In the genomic region with DNA sequence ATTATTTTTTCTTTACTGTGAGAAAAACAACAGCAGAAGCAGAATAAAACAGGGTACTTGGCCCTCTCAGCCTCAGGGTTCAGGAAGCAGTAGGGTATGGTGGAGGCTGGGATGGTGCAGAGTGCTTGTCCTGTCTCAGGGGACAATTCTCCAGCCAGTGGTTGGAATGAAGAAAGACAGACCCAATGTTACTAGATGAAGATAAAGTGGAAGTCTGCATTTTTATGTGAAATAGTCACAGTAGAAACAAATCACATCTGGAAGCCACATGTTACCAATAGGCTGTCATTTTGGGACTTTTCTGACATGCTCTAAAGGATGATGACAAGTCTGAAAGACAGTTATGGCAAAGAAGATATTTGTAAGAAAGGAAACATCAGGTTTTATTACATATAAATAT, we compare ENCODE assay signal across 16 cellular contexts. TPM values are rescaled to one million over a fixed set of nuclear protein-coding genes. Genes with fewer than 3 reads are reported as not detected.
DNase-seq lines count a peak whose midpoint lies in the region; ATAC-seq and TF ChIP-seq lines count a peak whose summit lies in the region.
"Had no signal": no experiment of that assay in that cellular context is flagged by ENCODE, and none has a peak within 500 bp of the region (broad histone marks: within the 10 kb centered on the region; RNA-seq: fewer than 3 reads in every experiment).

No MANE protein-coding gene starts in this region.

- POLR2A ChIA-PET in T-cell (lab: Charles Lee) = no interaction called here
- POLR2A ChIA-PET in activated CD8-positive, alpha-beta T cell treated with anti-CD3 and anti-CD28 coated beads for 36 hours (lab: Charles Lee) = interaction anchor here (1.5 kb wide), 1 partner anchor 79 kb away, joined by 5 read pairs; no protein-coding TSS in a partner anchor

- no peak overlapping the region for H3K4me3 ChIP-seq in heart left ventricle
- H3K4me3 ChIP-seq: SJCRH30, upper lobe of left lung had no signal

- ATAC-seq in activated T-cell treated with anti-CD3 and anti-CD28 coated beads, Interleukin-2, amount 50 U/mL, for 72 hours (replicated peaks in 1 of 2) = no peak
- ATAC-seq in T-cell (replicated peaks in 1 of 4) = no peak
- ATAC-seq in heart left ventricle = peak in 3 of 4 donors; percentile 44 to 79 (median 69)
- no peak for ATAC-seq in stimulated activated effector memory CD8-positive, alpha-beta T cell treated with anti-CD3 and anti-CD28 coated beads, Interleukin-12 subunit alpha, Interleukin-12 subunit beta, amount 100 ng/mL, for 72 hours
- ATAC-seq in activated CD8-positive, alpha-beta T cell treated with anti-CD3 and anti-CD28 coated beads for 36 hours = no peak
- ATAC-seq: activated T-cell treated with anti-CD3 and anti-CD28 coated beads, Interleukin-2, amount 50 U/mL, for 4 hours had no signal

- H3K9me3 ChIP-seq in heart left ventricle = no peaks in the 10 kb centered on the region
- H3K9me3 ChIP-seq: SJCRH30, upper lobe of left lung had no signal

- DNase-seq in activated T-cell treated with anti-CD3 and anti-CD28 coated beads, Interleukin-2, amount 50 U/mL, for 72 hours = no peak
- no peak for DNase-seq in activated T-cell treated with anti-CD3 and anti-CD28 coated beads for 4 hours
- no peak for DNase-seq in T-cell
- peak in 1 of 5 donors; percentile 37 for DNase-seq in heart left ventricle
- DNase-seq in stimulated activated effector memory CD8-positive, alpha-beta T cell treated with anti-CD3 and anti-CD28 coated beads, Interleukin-12 subunit alpha, Interleukin-12 subunit beta, amount 100 ng/mL, for 72 hours (ENCODE audit: low spot score in 2 of 2) = no peak
- DNase-seq in activated CD8-positive, alpha-beta T cell treated with anti-CD3 and anti-CD28 coated beads for 36 hours = no peak
- no peak for DNase-seq in DMS 273 treated with DMSO at 0.1 percent for 48 hours (lab: John Stamatoyannopoulos, UW)
- DNase-seq in globus pallidus (ENCODE audit: low spot score) = no peak
- DNase-seq: activated T-cell treated with anti-CD3 and anti-CD28 coated beads, Interleukin-2, amount 50 U/mL, for 4 hours; endodermal cell; posterior cingulate gyrus; SJCRH30; upper lobe of left lung had no signal

- H3K4me3 Mint-ChIP-seq in activated T-cell treated with anti-CD3 and anti-CD28 coated beads, Interleukin-2, amount 50 U/mL, for 72 hours = no peak overlapping the region
- H3K4me3 Mint-ChIP-seq in T-cell = no peak overlapping the region
- no peak overlapping the region for H3K4me3 Mint-ChIP-seq in stimulated activated effector memory CD8-positive, alpha-beta T cell treated with anti-CD3 and anti-CD28 coated beads, Interleukin-12 subunit alpha, Interleukin-12 subunit beta, amount 100 ng/mL, for 72 hours
- H3K4me3 Mint-ChIP-seq in activated CD8-positive, alpha-beta T cell treated with anti-CD3 and anti-CD28 coated beads for 36 hours = no peak overlapping the region
- H3K4me3 Mint-ChIP-seq: activated T-cell treated with anti-CD3 and anti-CD28 coated beads, Interleukin-2, amount 50 U/mL, for 4 hours; endodermal cell had no signal

- intact Hi-C loops in heart left ventricle (cut with DNase I) = no loop called here
- intact Hi-C loops in activated CD8-positive, alpha-beta T cell treated with anti-CD3 and anti-CD28 coated beads for 36 hours (cut with micrococcal nuclease) = no loop called here

- CTCF ChIA-PET in T-cell (lab: Charles Lee) = interaction anchor here in 1 of 2 donors (1.7 kb wide), 1 partner anchor 17 kb away, joined by 4 read pairs; no protein-coding TSS in a partner anchor
- CTCF ChIA-PET in activated CD8-positive, alpha-beta T cell treated with anti-CD3 and anti-CD28 coated beads for 36 hours (lab: Charles Lee) = interaction anchor here (2.3 kb wide), 1 partner anchor 17 kb away, joined by 19 read pairs; no protein-coding TSS in a partner anchor

- peaks cover 0 to 13% (median 7%) of the 10 kb centered on the region in 9 donors for H3K36me3 ChIP-seq in heart left ventricle
- H3K36me3 ChIP-seq: SJCRH30 had no signal

- peaks cover 39% of the 10 kb centered on the region for H3K4me1 Mint-ChIP-seq in activated T-cell treated with anti-CD3 and anti-CD28 coated beads, Interleukin-2, amount 50 U/mL, for 72 hours (ENCODE audit: low read depth)
- peaks cover 38 to 47% (median 45%) of the 10 kb centered on the region in 3 donors for H3K4me1 Mint-ChIP-seq in T-cell
- H3K4me1 Mint-ChIP-seq in stimulated activated effector memory CD8-positive, alpha-beta T cell treated with anti-CD3 and anti-CD28 coated beads, Interleukin-12 subunit alpha, Interleukin-12 subunit beta, amount 100 ng/mL, for 72 hours = peaks cover 29% of the 10 kb centered on the region
- peaks cover 46% of the 10 kb centered on the region for H3K4me1 Mint-ChIP-seq in activated CD8-positive, alpha-beta T cell treated with anti-CD3 and anti-CD28 coated beads for 36 hours (ENCODE audit: low read depth)
- H3K4me1 Mint-ChIP-seq: endodermal cell had no signal

- no peak for TF ChIP-seq POLR2A in heart left ventricle (IDR thresholded peaks at IDR 0.05)

- no peak overlapping the region for H3K27ac ChIP-seq in heart left ventricle
- H3K27ac ChIP-seq: SJCRH30, upper lobe of left lung, VCaP had no signal

- peak overlapping the region; percentile 9 for H3K27ac Mint-ChIP-seq in activated T-cell treated with anti-CD3 and anti-CD28 coated beads, Interleukin-2, amount 50 U/mL, for 72 hours
- peak overlapping the region; percentile 74 to 84 for H3K27ac Mint-ChIP-seq in T-cell
- peak overlapping the region; percentile 68 for H3K27ac Mint-ChIP-seq in stimulated activated effector memory CD8-positive, alpha-beta T cell treated with anti-CD3 and anti-CD28 coated beads, Interleukin-12 subunit alpha, Interleukin-12 subunit beta, amount 100 ng/mL, for 72 hours
- H3K27ac Mint-ChIP-seq in activated CD8-positive, alpha-beta T cell treated with anti-CD3 and anti-CD28 coated beads for 36 hours = no peak overlapping the region
- H3K27ac Mint-ChIP-seq: endodermal cell had no signal

- TF ChIP-seq CTCF in heart left ventricle (IDR thresholded peaks at IDR 0.05) = no peak
- TF ChIP-seq CTCF in activated CD8-positive, alpha-beta T cell treated with anti-CD3 and anti-CD28 coated beads for 36 hours (IDR thresholded peaks at IDR 0.05) = no peak

- H3K27me3 ChIP-seq in heart left ventricle = no peaks in the 10 kb centered on the region
- H3K27me3 ChIP-seq: SJCRH30, upper lobe of left lung had no signal

- no peaks in the 10 kb centered on the region for H3K27me3 Mint-ChIP-seq in activated T-cell treated with anti-CD3 and anti-CD28 coated beads, Interleukin-2, amount 50 U/mL, for 72 hours (ENCODE audit: low read depth)
- H3K27me3 Mint-ChIP-seq in T-cell = no peaks in the 10 kb centered on the region
- H3K27me3 Mint-ChIP-seq in activated CD8-positive, alpha-beta T cell treated with anti-CD3 and anti-CD28 coated beads for 36 hours = no peaks in the 10 kb centered on the region

- H3K36me3 Mint-ChIP-seq in activated T-cell treated with anti-CD3 and anti-CD28 coated beads, Interleukin-2, amount 50 U/mL, for 72 hours (ENCODE audit: insufficient read depth in 2 of 2) = peaks cover 0 to 8% of the 10 kb centered on the region in 2 donors
- H3K36me3 Mint-ChIP-seq in T-cell = peaks cover 11% of the 10 kb centered on the region
- no peaks in the 10 kb centered on the region for H3K36me3 Mint-ChIP-seq in stimulated activated effector memory CD8-positive, alpha-beta T cell treated with anti-CD3 and anti-CD28 coated beads, Interleukin-12 subunit alpha, Interleukin-12 subunit beta, amount 100 ng/mL, for 72 hours
- H3K36me3 Mint-ChIP-seq in activated CD8-positive, alpha-beta T cell treated with anti-CD3 and anti-CD28 coated beads for 36 hours (ENCODE audit: low read depth) = peaks cover 4% of the 10 kb centered on the region

- no peaks in the 10 kb centered on the region for H3K9me3 Mint-ChIP-seq in activated T-cell treated with anti-CD3 and anti-CD28 coated beads, Interleukin-2, amount 50 U/mL, for 72 hours
- H3K9me3 Mint-ChIP-seq in T-cell = no peaks in the 10 kb centered on the region
- H3K9me3 Mint-ChIP-seq in stimulated activated effector memory CD8-positive, alpha-beta T cell treated with anti-CD3 and anti-CD28 coated beads, Interleukin-12 subunit alpha, Interleukin-12 subunit beta, amount 100 ng/mL, for 72 hours = no peaks in the 10 kb centered on the region
- H3K9me3 Mint-ChIP-seq in activated CD8-positive, alpha-beta T cell treated with anti-CD3 and anti-CD28 coated beads for 36 hours = no peaks in the 10 kb centered on the region
- H3K9me3 Mint-ChIP-seq: activated T-cell treated with anti-CD3 and anti-CD28 coated beads, Interleukin-2, amount 50 U/mL, for 4 hours; endodermal cell had no signal

- peaks cover 0 to 27% (median 1%) of the 10 kb centered on the region in 12 donors for H3K4me1 ChIP-seq in heart left ventricle
- H3K4me1 ChIP-seq: upper lobe of left lung had no signal

RNA-seq across cellular contexts. Expression of a gene that starts 32.3 kb away (rescaled TPM):
- total RNA-seq in activated T-cell treated with anti-CD3 and anti-CD28 coated beads, Interleukin-2, amount 50 U/mL, for 72 hours = under 1 TPM; 0.23 to 0.29 TPM
- total RNA-seq in T-cell (under 1 TPM in 2 of 5 donors, not detected in 3; 0.10 to 0.12 TPM), heart left ventricle (not detected)
- not detected for polyA plus RNA-seq in heart left ventricle
- total RNA-seq in activated CD8-positive, alpha-beta T cell treated with anti-CD3 and anti-CD28 coated beads for 36 hours = under 1 TPM; 0.38 to 0.65 TPM
- total RNA-seq: A172, Daoy, endodermal cell, SJCRH30 had no signal

RNA-seq across cellular contexts. Expression of a gene that starts 38.1 kb away (rescaled TPM):
- 100 to 1,000 TPM; 151 to 183 TPM for total RNA-seq in activated T-cell treated with anti-CD3 and anti-CD28 coated beads, Interleukin-2, amount 50 U/mL, for 72 hours
- total RNA-seq in T-cell = 100 to 1,000 TPM in 3 of 5 donors, 10 to 100 TPM in 2; 88.3 to 128 (median 102) TPM
- total RNA-seq in heart left ventricle = 100 to 1,000 TPM; 152 to 251 (median 209) TPM
- polyA plus RNA-seq in heart left ventricle = 100 to 1,000 TPM in 1 of 2 donors, 10 to 100 TPM in 1; 75.7 to 159 TPM
- 100 to 1,000 TPM; 110 to 113 TPM for total RNA-seq in activated CD8-positive, alpha-beta T cell treated with anti-CD3 and anti-CD28 coated beads for 36 hours

Comparison
In these comparisons a context has a peak if more than half of its experiments do, and no peak if none do; other contexts are left out.
1. ATAC-seq: peak in heart left ventricle (3 of 4); none in activated T-cell treated with anti-CD3 and anti-CD28 coated beads, Interleukin-2, amount 50 U/mL, for 72 hours (0 of 2), T-cell (0 of 4), stimulated activated effector memory CD8-positive, alpha-beta T cell treated with anti-CD3 and anti-CD28 coated beads, Interleukin-12 subunit alpha, Interleukin-12 subunit beta, amount 100 ng/mL, for 72 hours (single experiment) and activated CD8-positive, alpha-beta T cell treated with anti-CD3 and anti-CD28 coated beads for 36 hours (single experiment).